Comparison of ENCODE assay signal across 1 cellular context in genomic region chr2:41728757-41729338, GRCh38.
TF ChIP-seq lines count a peak whose summit lies in the region.

No MANE protein-coding gene starts in this region.

TF ChIP-seq in HepG2, 621 proteins besides CTCF, POLR2A, EP300 and RAD21 (continued from another document and continues in another):
- TF ChIP-seq RERE (CRISPR knock-in tag; IDR thresholded peaks at IDR 0.05; ENCODE audit: low read depth) (no peak), FOXA3 (CRISPR knock-in tag; IDR thresholded peaks at IDR 0.05) (peak; percentile 44; the same call in 1 of the 2 replicates), RARA (CRISPR knock-in tag; IDR thresholded peaks at IDR 0.05) (0 out of 2 replicates have a peak, but pooled peaks have one; percentile 47), ZNF446 (CRISPR knock-in tag; IDR thresholded peaks at IDR 0.05) (no peak), SRSF9 (IDR thresholded peaks at IDR 0.05; ENCODE audit: borderline replicate concordance, insufficient read depth, low read depth, low read length, poor library complexity, severe bottlenecking) (no peak), ATAD3A (CRISPR knock-in tag; IDR thresholded peaks at IDR 0.05) (no peak), ARNT (IDR thresholded peaks at IDR 0.05) (no peak), AHDC1 (CRISPR knock-in tag; IDR thresholded peaks at IDR 0.05; ENCODE audit: borderline replicate concordance) (no peak), SMAD3 (CRISPR knock-in tag; IDR thresholded peaks at IDR 0.05) (no peak), NFIC (IDR thresholded peaks at IDR 0.05; ENCODE audit: low read length) (0 out of 2 replicates have a peak, but pooled peaks have one; percentile 23), ZNF512 (CRISPR knock-in tag; IDR thresholded peaks at IDR 0.05) (no peak), ZFP1 (CRISPR knock-in tag; IDR thresholded peaks at IDR 0.05) (no peak), POLR2AphosphoS5 (IDR thresholded peaks at IDR 0.05; ENCODE audit: low read depth, low read length) (no peak), ZNF382 (CRISPR knock-in tag; IDR thresholded peaks at IDR 0.05; ENCODE audit: borderline replicate concordance) (no peak), ZNF773 (CRISPR knock-in tag; IDR thresholded peaks at IDR 0.05; ENCODE audit: borderline replicate concordance) (no peak), RBM22 (optimal IDR thresholded peaks at IDR 0.05; ENCODE audit: low read length) (no peak), FOSL2 (CRISPR knock-in tag; IDR thresholded peaks at IDR 0.05) (0 out of 2 replicates have a peak, but pooled peaks have one; percentile 17), FOXA1 (IDR thresholded peaks at IDR 0.05) (no peak), FOXA1 (CRISPR knock-in tag; IDR thresholded peaks at IDR 0.05) (peak; percentile 58; the same call in 1 of the 2 replicates), IRF1 (CRISPR knock-in tag; IDR thresholded peaks at IDR 0.05; ENCODE audit: low read depth) (no peak), ZNF17 (CRISPR knock-in tag; IDR thresholded peaks at IDR 0.05) (no peak), ZFP36 (IDR thresholded peaks at IDR 0.05; ENCODE audit: borderline replicate concordance, low read depth, low read length, partially characterized antibody) (no peak), NR2C2 (CRISPR knock-in tag; IDR thresholded peaks at IDR 0.05; ENCODE audit: borderline replicate concordance) (peak; percentile 22; the same call in 1 of the 2 replicates), FOXO1 (CRISPR knock-in tag; IDR thresholded peaks at IDR 0.05) (no peak), ZNF101 (CRISPR knock-in tag; IDR thresholded peaks at IDR 0.05; ENCODE audit: borderline replicate concordance, low read depth) (no peak), DMAP1 (CRISPR knock-in tag; IDR thresholded peaks at IDR 0.05) (no peak), ZFP90 (CRISPR knock-in tag; IDR thresholded peaks at IDR 0.05; ENCODE audit: borderline replicate concordance) (no peak), HNF4A (CRISPR knock-in tag; IDR thresholded peaks at IDR 0.05) (peak; percentile 76), BCL6 (CRISPR knock-in tag; IDR thresholded peaks at IDR 0.05) (peak; percentile 54; the same call in 1 of the 2 replicates), POLR2G (IDR thresholded peaks at IDR 0.05; ENCODE audit: low read depth, low read length) (no peak), ZNF180 (CRISPR knock-in tag; IDR thresholded peaks at IDR 0.05; ENCODE audit: borderline replicate concordance, low read depth) (no peak), SIX1 (CRISPR knock-in tag; IDR thresholded peaks at IDR 0.05; ENCODE audit: borderline replicate concordance) (peak; percentile 93), SOX13 (IDR thresholded peaks at IDR 0.05) (no peak), SOX13 (CRISPR knock-in tag; conservative IDR thresholded peaks at IDR 0.05 in 1 of 2, IDR thresholded peaks at IDR 0.05 in 1 of 2) (peak in 1 of 2 experiments; percentile 34; a peak in 1 of 4 replicates), MIXL1 (CRISPR knock-in tag; IDR thresholded peaks at IDR 0.05) (no peak), TCF7L2 (IDR thresholded peaks at IDR 0.05; ENCODE audit: low read depth, low read length) (peak; percentile 45; the same call in 1 of the 2 replicates), MAF1 (CRISPR knock-in tag; IDR thresholded peaks at IDR 0.05; ENCODE audit: borderline replicate concordance) (no peak)
- TF ChIP-seq, protein P1, sequence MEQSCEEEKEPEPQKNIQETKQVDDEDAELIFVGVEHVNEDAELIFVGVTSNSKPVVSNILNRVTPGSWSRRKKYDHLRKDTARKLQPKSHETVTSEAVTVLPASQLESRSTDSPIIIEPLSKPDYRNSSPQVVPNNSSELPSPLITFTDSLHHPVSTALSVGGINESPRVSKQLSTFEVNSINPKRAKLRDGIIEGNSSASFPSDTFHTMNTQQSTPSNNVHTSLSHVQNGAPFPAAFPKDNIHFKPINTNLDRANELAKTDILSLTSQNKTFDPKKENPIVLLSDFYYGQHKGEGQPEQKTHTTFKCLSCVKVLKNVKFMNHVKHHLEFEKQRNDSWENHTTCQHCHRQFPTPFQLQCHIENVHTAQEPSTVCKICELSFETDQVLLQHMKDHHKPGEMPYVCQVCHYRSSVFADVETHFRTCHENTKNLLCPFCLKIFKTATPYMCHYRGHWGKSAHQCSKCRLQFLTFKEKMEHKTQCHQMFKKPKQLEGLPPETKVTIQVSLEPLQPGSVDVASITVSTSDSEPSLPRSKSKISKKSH (CRISPR knock-in tag; IDR thresholded peaks at IDR 0.05; ENCODE audit: borderline replicate concordance): no peak
- TF ChIP-seq, protein P2, sequence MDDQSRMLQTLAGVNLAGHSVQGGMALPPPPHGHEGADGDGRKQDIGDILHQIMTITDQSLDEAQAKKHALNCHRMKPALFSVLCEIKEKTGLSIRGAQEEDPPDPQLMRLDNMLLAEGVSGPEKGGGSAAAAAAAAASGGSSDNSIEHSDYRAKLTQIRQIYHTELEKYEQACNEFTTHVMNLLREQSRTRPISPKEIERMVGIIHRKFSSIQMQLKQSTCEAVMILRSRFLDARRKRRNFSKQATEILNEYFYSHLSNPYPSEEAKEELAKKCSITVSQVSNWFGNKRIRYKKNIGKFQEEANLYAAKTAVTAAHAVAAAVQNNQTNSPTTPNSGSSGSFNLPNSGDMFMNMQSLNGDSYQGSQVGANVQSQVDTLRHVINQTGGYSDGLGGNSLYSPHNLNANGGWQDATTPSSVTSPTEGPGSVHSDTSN (CRISPR knock-in tag; IDR thresholded peaks at IDR 0.05; ENCODE audit: borderline replicate concordance): no peak
- TF ChIP-seq, protein P3, sequence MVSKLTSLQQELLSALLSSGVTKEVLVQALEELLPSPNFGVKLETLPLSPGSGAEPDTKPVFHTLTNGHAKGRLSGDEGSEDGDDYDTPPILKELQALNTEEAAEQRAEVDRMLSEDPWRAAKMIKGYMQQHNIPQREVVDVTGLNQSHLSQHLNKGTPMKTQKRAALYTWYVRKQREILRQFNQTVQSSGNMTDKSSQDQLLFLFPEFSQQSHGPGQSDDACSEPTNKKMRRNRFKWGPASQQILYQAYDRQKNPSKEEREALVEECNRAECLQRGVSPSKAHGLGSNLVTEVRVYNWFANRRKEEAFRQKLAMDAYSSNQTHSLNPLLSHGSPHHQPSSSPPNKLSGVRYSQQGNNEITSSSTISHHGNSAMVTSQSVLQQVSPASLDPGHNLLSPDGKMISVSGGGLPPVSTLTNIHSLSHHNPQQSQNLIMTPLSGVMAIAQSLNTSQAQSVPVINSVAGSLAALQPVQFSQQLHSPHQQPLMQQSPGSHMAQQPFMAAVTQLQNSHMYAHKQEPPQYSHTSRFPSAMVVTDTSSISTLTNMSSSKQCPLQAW (CRISPR knock-in tag; IDR thresholded peaks at IDR 0.05): no peak
